ENCODE assay signal across 23 cellular contexts in genomic region chr19:55161571-55162322, GRCh38. TPM values are rescaled to one million over a fixed set of nuclear protein-coding genes. Genes with fewer than 3 reads are reported as not detected.
DNase-seq lines count a peak whose midpoint lies in the region; ATAC-seq, FAIRE-seq and TF ChIP-seq lines count a peak whose summit lies in the region.
"Had no signal": no experiment of that assay in that cellular context is flagged by ENCODE, and none has a peak within 500 bp of the region (broad histone marks: within the 10 kb centered on the region; RNA-seq: fewer than 3 reads in every experiment).

No MANE protein-coding gene starts in this region.

- peaks cover 32% of the 10 kb centered on the region for H3K27me3 ChIP-seq in GM23338 (ENCODE audit: insufficient read depth)
- no peaks in the 10 kb centered on the region for H3K27me3 ChIP-seq in K562 (ENCODE audit: control insufficient read depth in 2 of 2, insufficient read depth in 2 of 2, low read length in 2 of 2)
- H3K27me3 ChIP-seq in neuronal stem cell (ENCODE audit: control insufficient read depth in 3 of 3, insufficient read depth in 3 of 3, low read depth in 1 of 3, low read length in 3 of 3): peaks cover 7 to 29% (median 22%) of the 10 kb centered on the region in 3 experiments

- H3K4me1 ChIP-seq in GM23338 (ENCODE audit: insufficient read depth): peaks cover 30% of the 10 kb centered on the region
- H3K4me1 ChIP-seq in K562 (replicated peaks in 1 of 2; ENCODE audit: control insufficient read depth in 2 of 2, insufficient read depth in 2 of 2, low read length in 2 of 2): peaks cover 32 to 69% of the 10 kb centered on the region in 2 experiments
- H3K4me1 ChIP-seq in neuronal stem cell (ENCODE audit: control insufficient read depth in 2 of 2, insufficient read depth in 1 of 2, low read depth in 1 of 2, low read length in 2 of 2): peaks cover 6 to 7% of the 10 kb centered on the region in 2 donors

- H3K4me1 Mint-ChIP-seq in GM23338 (peaks cover 25% of the 10 kb centered on the region), mesothelial cell of epicardium (peaks cover 14% of the 10 kb centered on the region)
- peaks cover 8% of the 10 kb centered on the region for H3K4me1 Mint-ChIP-seq in activated T-cell treated with anti-CD3 and anti-CD28 coated beads, Interleukin-2, amount 50 U/mL, for 24 hours (ENCODE audit: low read depth)

- peak overlapping the region; percentile 99 for H2BK15ac ChIP-seq in neuronal stem cell (ENCODE audit: low read length)

- ATAC-seq in GM23338: peak; percentile 0
- ATAC-seq in K562: no peak
- ATAC-seq: HCT116, Right ventricle myocardium inferior had no signal

- peak overlapping the region; percentile 38 for H3K18ac ChIP-seq in neuronal stem cell (ENCODE audit: low read length)

- intact Hi-C loops in K562 (cut with micrococcal nuclease): no loop called here

- H4K91ac ChIP-seq in neuronal stem cell (ENCODE audit: low read depth, low read length, poor library complexity): no peak overlapping the region

- peak in 1 of 2 experiments; percentile 30; a peak in 2 of 4 replicates for TF ChIP-seq CTCF in GM23338 (conservative IDR thresholded peaks at IDR 0.05; ENCODE audit: low read depth in 2 of 2)
- no peak for TF ChIP-seq CTCF in K562 (IDR thresholded peaks at IDR 0.05 in 2 of 3, conservative IDR thresholded peaks at IDR 0.05 in 1 of 3; ENCODE audit: insufficient read depth in 2 of 3, low read depth in 1 of 3, low read length in 3 of 3)
- no peak for TF ChIP-seq CTCF in mesothelial cell of epicardium (IDR thresholded peaks at IDR 0.05; ENCODE audit: unreplicated experiment)

- H3K9me1 ChIP-seq in K562 (ENCODE audit: control insufficient read depth, insufficient read depth, low read length): no peaks in the 10 kb centered on the region

- no peaks in the 10 kb centered on the region for H3K79me2 ChIP-seq in GM23338 (replicated peaks; ENCODE audit: insufficient read depth)
- H3K79me2 ChIP-seq in K562 (ENCODE audit: control insufficient read depth, insufficient read depth, low read length): peaks cover 14% of the 10 kb centered on the region

- H3F3A ChIP-seq in GM23338 (replicated peaks; ENCODE audit: low read depth): no peaks in the 10 kb centered on the region

- FAIRE-seq in K562 (lab: Jason Lieb, UNC): no peak
- FAIRE-seq: A204.1, GM12891 had no signal

- no peak overlapping the region for H2BK5ac ChIP-seq in neuronal stem cell (ENCODE audit: low read length)

- H3K27ac ChIP-seq in GM23338 (ENCODE audit: low read depth): no peak overlapping the region
- no peak overlapping the region for H3K27ac ChIP-seq in K562 (ENCODE audit: extremely low read depth, low read depth, low read length)
- no peak overlapping the region for H3K27ac ChIP-seq in neuronal stem cell (replicated peaks; ENCODE audit: low read length)
- H3K27ac ChIP-seq: C4-2B, SJSA1 had no signal

- H3K9me2 ChIP-seq in GM23338 (ENCODE audit: insufficient read depth): no peaks in the 10 kb centered on the region

- H4K8ac ChIP-seq in neuronal stem cell (ENCODE audit: low read depth, low read length): no peak overlapping the region

- H3K14ac ChIP-seq in neuronal stem cell (ENCODE audit: low read length): no peak overlapping the region

- TF ChIP-seq POLR2A in K562 (conservative IDR thresholded peaks at IDR 0.05): no peak

- H2BK12ac ChIP-seq in neuronal stem cell (ENCODE audit: low read length): peak overlapping the region; percentile 53

- H3K36me3 ChIP-seq in GM23338 (ENCODE audit: insufficient read depth) (no peaks in the 10 kb centered on the region), K562 (ENCODE audit: control insufficient read depth, insufficient read depth, low read length) (0 out of 3 replicates have a peak, but pooled peaks cover 3% of the 10 kb centered on the region), neuronal stem cell (replicated peaks in 1 of 2; ENCODE audit: control insufficient read depth in 2 of 2, insufficient read depth in 2 of 2, low read length in 2 of 2) (no peaks in the 10 kb centered on the region)
- H3K36me3 ChIP-seq: SJSA1 had no signal

- no peaks in the 10 kb centered on the region for H3K9me3 Mint-ChIP-seq in GM23338
- H3K9me3 Mint-ChIP-seq in mesothelial cell of epicardium: no peaks in the 10 kb centered on the region
- H3K9me3 Mint-ChIP-seq in activated T-cell treated with anti-CD3 and anti-CD28 coated beads, Interleukin-2, amount 50 U/mL, for 24 hours: peaks cover 2% of the 10 kb centered on the region
- H3K9me3 Mint-ChIP-seq: T-helper 1 cell treated with Interleukin-12 subunit alpha and Interleukin-12 subunit beta and Interleukin-4 antibody, amounts not matched to agents 30 μg/mL and 1 μg/mL, for 36 hours had no signal

- H3K4me3 ChIP-seq in GM23338 (peak overlapping the region; percentile 56), K562 (no peak overlapping the region), neuronal stem cell (ENCODE audit: low read length in 2 of 2) (no peak overlapping the region)
- H3K4me3 ChIP-seq: SJSA1 had no signal

- BruUV-seq in K562 (replicated peaks; lab: Mats Ljungman, UMichigan): no TSS peak

- CTCF ChIA-PET in K562 (lab: Yijun Ruan, JAX; ENCODE audit: low intra/inter-chr PET ratio): interaction anchor here (1.9 kb wide), 1 partner anchor 20 kb away, joined by 20 read pairs; no protein-coding TSS in a partner anchor

- no peak for TF ChIP-seq RAD21 in K562 (CRISPR knock-in tag; conservative IDR thresholded peaks at IDR 0.05 in 1 of 2, IDR thresholded peaks at IDR 0.05 in 1 of 2)

- no peak overlapping the region for H3K4ac ChIP-seq in neuronal stem cell (ENCODE audit: low read length)

- no peak for TF ChIP-seq EP300 in K562 (IDR thresholded peaks at IDR 0.05; ENCODE audit: low read length)

- POLR2A ChIA-PET in K562 (lab: Yijun Ruan, JAX): interaction anchor here (2.9 kb wide), 1 partner anchor 15 kb away, joined by 13 read pairs; no protein-coding TSS in a partner anchor

- peak; percentile 18 to 34 for DNase-seq in NCI-H524 (lab: John Stamatoyannopoulos, UW)
- DNase-seq in NCI-H524 treated with DMSO at 0.1 percent for 48 hours (lab: John Stamatoyannopoulos, UW): no peak
- peak; percentile 70 for DNase-seq in GM23338 (ENCODE audit: low spot score)
- no peak for DNase-seq in K562 (ENCODE audit: extremely low read depth in 1 of 4, low spot score in 3 of 4)
- DNase-seq in neuronal stem cell (ENCODE audit: low spot score): no peak
- no peak for DNase-seq in mesothelial cell of epicardium (ENCODE audit: low spot score in 2 of 2, unreplicated experiment in 2 of 2)
- no peak for DNase-seq in DMS79 treated with DMSO at 0.1 percent for 48 hours (lab: John Stamatoyannopoulos, UW)
- DNase-seq in activated T-cell treated with anti-CD3 and anti-CD28 coated beads, Interleukin-2, amount 50 U/mL, for 24 hours: no peak
- DNase-seq: CD8-positive, alpha-beta memory T cell; DMS79; KBM-7; MM.1S; NCI-H1048; NCI-H1417 treated with DMSO at 0.1 percent for 48 hours; NCI-H1930; NCI-H774 had no signal

- H2AFZ ChIP-seq in GM23338 (0 out of 2 replicates have a peak overlapping the region, but pooled peaks have one; percentile 63), K562 (ENCODE audit: low read depth, low read length) (no peak overlapping the region), neuronal stem cell (ENCODE audit: low read length) (no peak overlapping the region)

- H3K27ac Mint-ChIP-seq in GM23338 (no peak overlapping the region), mesothelial cell of epicardium (no peak overlapping the region)
- no peak overlapping the region for H3K27ac Mint-ChIP-seq in activated T-cell treated with anti-CD3 and anti-CD28 coated beads, Interleukin-2, amount 50 U/mL, for 24 hours
- H3K27ac Mint-ChIP-seq: CD8-positive, alpha-beta memory T cell; T-helper 1 cell treated with Interleukin-12 subunit alpha and Interleukin-12 subunit beta and Interleukin-4 antibody, amounts not matched to agents 30 μg/mL and 1 μg/mL, for 36 hours had no signal

- H3K36me3 Mint-ChIP-seq in GM23338 (ENCODE audit: low read depth) (no peaks in the 10 kb centered on the region; the same call in 2 of the 3 replicates), mesothelial cell of epicardium (no peaks in the 10 kb centered on the region)
- no peaks in the 10 kb centered on the region for H3K36me3 Mint-ChIP-seq in activated T-cell treated with anti-CD3 and anti-CD28 coated beads, Interleukin-2, amount 50 U/mL, for 24 hours (ENCODE audit: low read depth)

- no peaks in the 10 kb centered on the region for H3K79me1 ChIP-seq in neuronal stem cell (ENCODE audit: low read depth, low read length)

- H3K9me3 ChIP-seq in K562 (replicated peaks; ENCODE audit: control insufficient read depth, insufficient read depth, low read depth, low read length): no peaks in the 10 kb centered on the region
- H3K9me3 ChIP-seq in neuronal stem cell (replicated peaks in 1 of 2; ENCODE audit: control insufficient read depth in 2 of 2, insufficient read depth in 1 of 2, low read depth in 1 of 2, low read length in 2 of 2): peaks cover 0 to 2% of the 10 kb centered on the region in 2 donors
- H3K9me3 ChIP-seq: SJSA1 had no signal

- H3K4me2 ChIP-seq in GM23338 (peak overlapping the region; percentile 86), K562 (ENCODE audit: insufficient read depth, low read length) (no peak overlapping the region), neuronal stem cell (ENCODE audit: insufficient read depth, low read length, poor library complexity, severe bottlenecking) (no peak overlapping the region)

- H3K27me3 Mint-ChIP-seq in GM23338 (ENCODE audit: insufficient read depth, low read depth, poor library complexity): peaks cover 48% of the 10 kb centered on the region
- H3K27me3 Mint-ChIP-seq in mesothelial cell of epicardium (ENCODE audit: low read depth): peaks cover 67% of the 10 kb centered on the region
- H3K27me3 Mint-ChIP-seq in activated T-cell treated with anti-CD3 and anti-CD28 coated beads, Interleukin-2, amount 50 U/mL, for 24 hours: peaks cover 75% of the 10 kb centered on the region

- H3K9ac ChIP-seq in K562 (ENCODE audit: insufficient read depth in 1 of 2, low read depth in 2 of 2, low read length in 2 of 2) (no peak overlapping the region), neuronal stem cell (ENCODE audit: low read depth, low read length, poor library complexity) (no peak overlapping the region)

- 97% methylated on average over 17 of the region's 61 CpGs for WGBS in K562 (ENCODE audit: insufficient coverage, low coverage, missing lambda C conversion rate)
- WGBS in neuronal stem cell (ENCODE audit: extremely low coverage in 2 of 2, insufficient read length in 2 of 2, insufficient replicate concordance in 1 of 2), 2 donors: no CpG with 5 or more reads among the region's 61 CpGs

- peak overlapping the region; percentile 94 for H2AK5ac ChIP-seq in neuronal stem cell (ENCODE audit: low read depth, low read length)

- no peaks in the 10 kb centered on the region for H4K20me1 ChIP-seq in GM23338 (replicated peaks; ENCODE audit: insufficient read depth)
- peaks cover 3% of the 10 kb centered on the region for H4K20me1 ChIP-seq in K562 (replicated peaks; ENCODE audit: control insufficient read depth, insufficient read depth, low read length)

- peak overlapping the region; percentile 81 for H2BK120ac ChIP-seq in neuronal stem cell (ENCODE audit: low read depth, low read length)

- no peak overlapping the region for H3K23ac ChIP-seq in neuronal stem cell (ENCODE audit: low read depth, low read length, poor library complexity)

- H3K4me3 Mint-ChIP-seq in GM23338 (no peak overlapping the region), mesothelial cell of epicardium (no peak overlapping the region)
- H3K4me3 Mint-ChIP-seq in activated T-cell treated with anti-CD3 and anti-CD28 coated beads, Interleukin-2, amount 50 U/mL, for 24 hours: no peak overlapping the region
- H3K4me3 Mint-ChIP-seq: T-helper 1 cell treated with Interleukin-12 subunit alpha and Interleukin-12 subunit beta and Interleukin-4 antibody, amounts not matched to agents 30 μg/mL and 1 μg/mL, for 36 hours had no signal

- in situ Hi-C loops in K562 (cut with MboI): loop anchor here (25.0 kb wide), 1 partner anchor 976 kb away; the partner anchor contains the start of gene ZNF444

RNA-seq across cellular contexts. Expression of gene TNNI3, which starts 4.2 kb away (rescaled TPM):
- total RNA-seq in GM23338 (2014; rRNA removed; shearing (Covaris generic)): 21.5 and 27.9 TPM in 2 replicates
- polyA plus RNA-seq in GM23338 (2016; fragmentation: Nextera tagmentation; extraction: Ambion mirVana) (150 and 153 TPM in 2 replicates), K562 (2011; rRNA removed) (28.1 and 33.8 TPM in 2 replicates), K562 (2014; fragmentation: Illumina TruSeq; extraction: Trizol) (42.0 and 55.7 TPM in 2 replicates), K562 (2014; fragmentation: Nextera tagmentation; extraction: Ambion mirVana) (10 to 100 TPM in 1 of 2 experiments, 1 to 10 TPM in 1; 4.7 to 17.2 TPM), K562 (2014; rRNA removed) (143 and 158 TPM in 2 replicates)
- total RNA-seq in K562 (2011; cell fraction: chromatin; rRNA removed; ENCODE audit: low replicate concordance): 25.9 and 44.0 TPM in 2 replicates
- total RNA-seq in K562 (2011; cell fraction: nucleolus; rRNA removed): 23.2 and 24.3 TPM in 2 replicates
- 27.0 and 36.9 TPM in 2 replicates for total RNA-seq in K562 (2011; cell fraction: nucleoplasm; rRNA removed)
- total RNA-seq in K562 (2014; rRNA removed) (107 and 125 TPM in 2 replicates), K562 (2014; rRNA removed; fragmentation: Illumina TruSeq; extraction: Trizol) (22.0 and 26.5 TPM in 2 replicates), K562 (2015; rRNA removed; fragmentation: Illumina TruSeq; extraction: Trizol) (74.2 and 76.5 TPM in 2 replicates), K562 (2021) (53.7 and 63.3 TPM in 2 replicates), mesothelial cell of epicardium (6.3 to 9.1 TPM (median 8.9 TPM) in 3 replicates)
- polyA plus RNA-seq in K562 (2011; cell fraction: cytosol; rRNA removed): 41.8 and 52.3 TPM in 2 replicates
- 61.1 and 64.7 TPM in 2 replicates for polyA plus RNA-seq in K562 (2011; cell fraction: nucleus; rRNA removed)
- polyA plus RNA-seq in K562 (2012): 58.4 and 68.8 TPM in 2 replicates
- 6.4 and 7.0 TPM in 2 replicates for polyA minus RNA-seq in K562 (2011; rRNA and poly(A)+ RNA removed)
- polyA minus RNA-seq in K562 (2011; cell fraction: cytosol; rRNA and poly(A)+ RNA removed): 7.1 and 13.3 TPM in 2 replicates
- polyA minus RNA-seq in K562 (2011; cell fraction: nucleus; rRNA and poly(A)+ RNA removed): 10.6 and 16.3 TPM in 2 replicates
- 38.0 TPM for polyA plus RNA-seq in neuronal stem cell (2013, experiment 1 of 2)
- polyA plus RNA-seq in neuronal stem cell (2013, experiment 2 of 2): 36.6 TPM
- total RNA-seq: CD8-positive, alpha-beta memory T cell; SJSA1 had no signal
- polyA plus RNA-seq: CD8-positive, alpha-beta memory T cell had no signal

RNA-seq across cellular contexts. Expression of gene DNAAF3, which starts 4.7 kb away (rescaled TPM):
- 5.6 and 8.5 TPM in 2 replicates for total RNA-seq in GM23338 (2014; rRNA removed; shearing (Covaris generic))
- polyA plus RNA-seq in GM23338 (2016; fragmentation: Nextera tagmentation; extraction: Ambion mirVana) (8.8 and 9.0 TPM in 2 replicates), K562 (2011; rRNA removed) (29.3 and 46.8 TPM in 2 replicates), K562 (2014; fragmentation: Illumina TruSeq; extraction: Trizol) (61.5 and 67.6 TPM in 2 replicates), K562 (2014; fragmentation: Nextera tagmentation; extraction: Ambion mirVana) (10 to 100 TPM; 29.7 to 54.4 TPM), K562 (2014; rRNA removed) (50.2 and 65.0 TPM in 2 replicates)
- 9.1 and 32.2 TPM in 2 replicates for total RNA-seq in K562 (2011; cell fraction: chromatin; rRNA removed; ENCODE audit: low replicate concordance)
- total RNA-seq in K562 (2011; cell fraction: nucleolus; rRNA removed): 17.6 and 19.3 TPM in 2 replicates
- 17.8 and 22.7 TPM in 2 replicates for total RNA-seq in K562 (2011; cell fraction: nucleoplasm; rRNA removed)
- total RNA-seq in K562 (2014; rRNA removed) (49.8 and 66.8 TPM in 2 replicates), K562 (2014; rRNA removed; fragmentation: Illumina TruSeq; extraction: Trizol) (19.7 and 21.6 TPM in 2 replicates), K562 (2015; rRNA removed; fragmentation: Illumina TruSeq; extraction: Trizol) (27.6 and 28.5 TPM in 2 replicates), K562 (2021) (43.0 and 44.3 TPM in 2 replicates), mesothelial cell of epicardium (2.9 to 4.4 TPM (median 3.3 TPM) in 3 replicates)
- polyA plus RNA-seq in K562 (2011; cell fraction: cytosol; rRNA removed): 84.8 and 128 TPM in 2 replicates
- polyA plus RNA-seq in K562 (2011; cell fraction: nucleus; rRNA removed): 48.2 and 66.5 TPM in 2 replicates
- polyA plus RNA-seq in K562 (2012): 41.3 and 45.3 TPM in 2 replicates
- 7.2 and 9.1 TPM in 2 replicates for polyA minus RNA-seq in K562 (2011; rRNA and poly(A)+ RNA removed)
- polyA minus RNA-seq in K562 (2011; cell fraction: cytosol; rRNA and poly(A)+ RNA removed): 18.7 and 19.0 TPM in 2 replicates
- 7.1 and 10.8 TPM in 2 replicates for polyA minus RNA-seq in K562 (2011; cell fraction: nucleus; rRNA and poly(A)+ RNA removed)
- 6.3 TPM for polyA plus RNA-seq in neuronal stem cell (2013, experiment 1 of 2)
- polyA plus RNA-seq in neuronal stem cell (2013, experiment 2 of 2): 6.0 TPM
- polyA plus RNA-seq: CD8-positive, alpha-beta memory T cell had no signal

RNA-seq across cellular contexts. Expression of gene TNNT1, which starts 12.7 kb away (rescaled TPM):
- total RNA-seq in GM23338 (2014; rRNA removed; shearing (Covaris generic)): 51.4 and 59.3 TPM in 2 replicates
- polyA plus RNA-seq in GM23338 (2016; fragmentation: Nextera tagmentation; extraction: Ambion mirVana): 139 and 150 TPM in 2 replicates
- total RNA-seq in K562 (2011; cell fraction: chromatin; rRNA removed; ENCODE audit: low replicate concordance): 33.1 and 49.0 TPM in 2 replicates
- total RNA-seq in K562 (2011; cell fraction: nucleolus; rRNA removed): 39.5 and 44.5 TPM in 2 replicates
- total RNA-seq in K562 (2011; cell fraction: nucleoplasm; rRNA removed): 49.1 and 49.5 TPM in 2 replicates
- total RNA-seq in K562 (2014; rRNA removed): 366 and 390 TPM in 2 replicates
- total RNA-seq in K562 (2014; rRNA removed; fragmentation: Illumina TruSeq; extraction: Trizol): 114 and 159 TPM in 2 replicates
- 244 and 252 TPM in 2 replicates for total RNA-seq in K562 (2015; rRNA removed; fragmentation: Illumina TruSeq; extraction: Trizol)
- total RNA-seq in K562 (2021): 207 and 227 TPM in 2 replicates
- polyA plus RNA-seq in K562 (2011; rRNA removed): 177 and 189 TPM in 2 replicates
- polyA plus RNA-seq in K562 (2011; cell fraction: cytosol; rRNA removed): 173 and 189 TPM in 2 replicates
- 99.4 and 117 TPM in 2 replicates for polyA plus RNA-seq in K562 (2011; cell fraction: nucleus; rRNA removed)
- polyA plus RNA-seq in K562 (2012): 276 and 308 TPM in 2 replicates
- polyA plus RNA-seq in K562 (2014; fragmentation: Illumina TruSeq; extraction: Trizol): 224 and 227 TPM in 2 replicates
- 10 to 100 TPM; 31.8 to 43.6 TPM for polyA plus RNA-seq in K562 (2014; fragmentation: Nextera tagmentation; extraction: Ambion mirVana)
- polyA plus RNA-seq in K562 (2014; rRNA removed): 324 and 325 TPM in 2 replicates
- polyA minus RNA-seq in K562 (2011; rRNA and poly(A)+ RNA removed): 86.4 and 93.6 TPM in 2 replicates
- polyA minus RNA-seq in K562 (2011; cell fraction: cytosol; rRNA and poly(A)+ RNA removed): 45.8 and 53.1 TPM in 2 replicates
- polyA minus RNA-seq in K562 (2011; cell fraction: nucleus; rRNA and poly(A)+ RNA removed): 24.5 and 35.7 TPM in 2 replicates
- 81.1 TPM for polyA plus RNA-seq in neuronal stem cell (2013, experiment 1 of 2)
- 76.8 TPM for polyA plus RNA-seq in neuronal stem cell (2013, experiment 2 of 2)
- 47.5 to 57.5 TPM (median 48.9 TPM) in 3 replicates for total RNA-seq in mesothelial cell of epicardium
- total RNA-seq: CD8-positive, alpha-beta memory T cell had no signal
- polyA plus RNA-seq: CD8-positive, alpha-beta memory T cell had no signal

RNA-seq across cellular contexts. Expression of gene SYT5, which starts 18.3 kb away (rescaled TPM):
- total RNA-seq in GM23338 (2014; rRNA removed; shearing (Covaris generic)): 0.54 and 2.1 TPM in 2 replicates
- polyA plus RNA-seq in GM23338 (2016; fragmentation: Nextera tagmentation; extraction: Ambion mirVana): 4.0 and 4.7 TPM in 2 replicates
- 8.2 and 12.8 TPM in 2 replicates for total RNA-seq in K562 (2011; cell fraction: chromatin; rRNA removed; ENCODE audit: low replicate concordance)
- 5.1 and 5.5 TPM in 2 replicates for total RNA-seq in K562 (2011; cell fraction: nucleolus; rRNA removed)
- total RNA-seq in K562 (2011; cell fraction: nucleoplasm; rRNA removed): 8.5 and 9.7 TPM in 2 replicates
- total RNA-seq in K562 (2014; rRNA removed): 9.9 and 15.7 TPM in 2 replicates
- total RNA-seq in K562 (2014; rRNA removed; fragmentation: Illumina TruSeq; extraction: Trizol): 8.8 and 9.8 TPM in 2 replicates
- total RNA-seq in K562 (2015; rRNA removed; fragmentation: Illumina TruSeq; extraction: Trizol): 6.6 and 7.2 TPM in 2 replicates
- 19.9 and 20.9 TPM in 2 replicates for total RNA-seq in K562 (2021)
- 3.9 and 5.0 TPM in 2 replicates for polyA plus RNA-seq in K562 (2011; rRNA removed)
- polyA plus RNA-seq in K562 (2011; cell fraction: cytosol; rRNA removed): 4.3 and 6.8 TPM in 2 replicates
- polyA plus RNA-seq in K562 (2011; cell fraction: nucleus; rRNA removed): 5.3 and 5.7 TPM in 2 replicates
- 15.2 and 38.7 TPM in 2 replicates for polyA plus RNA-seq in K562 (2012)
- polyA plus RNA-seq in K562 (2014; fragmentation: Illumina TruSeq; extraction: Trizol): 18.0 and 19.4 TPM in 2 replicates
- 1 to 10 TPM; 1.3 to 2.1 TPM for polyA plus RNA-seq in K562 (2014; fragmentation: Nextera tagmentation; extraction: Ambion mirVana)
- 14.2 and 15.2 TPM in 2 replicates for polyA plus RNA-seq in K562 (2014; rRNA removed)
- polyA minus RNA-seq in K562 (2011; rRNA and poly(A)+ RNA removed): 2.4 and 5.1 TPM in 2 replicates
- 8.4 and 13.2 TPM in 2 replicates for polyA minus RNA-seq in K562 (2011; cell fraction: cytosol; rRNA and poly(A)+ RNA removed)
- 3.1 and 3.4 TPM in 2 replicates for polyA minus RNA-seq in K562 (2011; cell fraction: nucleus; rRNA and poly(A)+ RNA removed)
- 0.14 TPM for polyA plus RNA-seq in neuronal stem cell (2013, experiment 1 of 2)
- polyA plus RNA-seq in neuronal stem cell (2013, experiment 2 of 2): 0.26 TPM
- 0.32 to 0.67 TPM (median 0.47 TPM) in 3 replicates for total RNA-seq in mesothelial cell of epicardium
- total RNA-seq: CD8-positive, alpha-beta memory T cell; Right ventricle myocardium inferior; SJSA1 had no signal

RNA-seq across cellular contexts. Expression of gene PPP1R12C, which starts 44.3 kb away (rescaled TPM):
- total RNA-seq in GM23338 (2014; rRNA removed; shearing (Covaris generic)): 57.4 and 83.9 TPM in 2 replicates
- polyA plus RNA-seq in GM23338 (2016; fragmentation: Nextera tagmentation; extraction: Ambion mirVana) (33.2 and 33.3 TPM in 2 replicates), K562 (2011; rRNA removed) (31.6 and 39.7 TPM in 2 replicates), K562 (2014; fragmentation: Illumina TruSeq; extraction: Trizol) (33.7 and 54.3 TPM in 2 replicates), K562 (2014; fragmentation: Nextera tagmentation; extraction: Ambion mirVana) (1 to 10 TPM; 1.8 to 2.7 TPM), K562 (2014; rRNA removed) (125 and 136 TPM in 2 replicates)
- 103 and 282 TPM in 2 replicates for total RNA-seq in K562 (2011; cell fraction: chromatin; rRNA removed; ENCODE audit: low replicate concordance)
- 185 and 189 TPM in 2 replicates for total RNA-seq in K562 (2011; cell fraction: nucleolus; rRNA removed)
- total RNA-seq in K562 (2011; cell fraction: nucleoplasm; rRNA removed): 126 and 131 TPM in 2 replicates
- total RNA-seq in K562 (2014; rRNA removed) (93.5 and 119 TPM in 2 replicates), K562 (2014; rRNA removed; fragmentation: Illumina TruSeq; extraction: Trizol) (16.3 and 21.9 TPM in 2 replicates), K562 (2015; rRNA removed; fragmentation: Illumina TruSeq; extraction: Trizol) (54.1 and 54.3 TPM in 2 replicates), K562 (2021) (89.7 and 110 TPM in 2 replicates), mesothelial cell of epicardium (100 to 111 TPM (median 109 TPM) in 3 replicates)
- polyA plus RNA-seq in K562 (2011; cell fraction: cytosol; rRNA removed): 21.4 and 48.7 TPM in 2 replicates
- 238 and 450 TPM in 2 replicates for polyA plus RNA-seq in K562 (2011; cell fraction: nucleus; rRNA removed)
- polyA plus RNA-seq in K562 (2012): 76.7 and 102 TPM in 2 replicates
- 5.9 and 7.7 TPM in 2 replicates for polyA minus RNA-seq in K562 (2011; rRNA and poly(A)+ RNA removed)
- 15.9 and 20.8 TPM in 2 replicates for polyA minus RNA-seq in K562 (2011; cell fraction: cytosol; rRNA and poly(A)+ RNA removed)
- 53.1 and 57.2 TPM in 2 replicates for polyA minus RNA-seq in K562 (2011; cell fraction: nucleus; rRNA and poly(A)+ RNA removed)
- polyA plus RNA-seq in neuronal stem cell (2013, experiment 1 of 2): 45.4 TPM
- polyA plus RNA-seq in neuronal stem cell (2013, experiment 2 of 2): 45.1 TPM

Comparison
In these comparisons a context has a peak if more than half of its experiments do, and no peak if none do; other contexts are left out.
1. DNase-seq: peak in NCI-H524 (2 of 2) and GM23338 (single experiment); none in NCI-H524 treated with DMSO at 0.1 percent for 48 hours (single experiment), K562 (0 of 4), neuronal stem cell (single experiment), mesothelial cell of epicardium (0 of 2), DMS79 treated with DMSO at 0.1 percent for 48 hours (single experiment) and activated T-cell treated with anti-CD3 and anti-CD28 coated beads, Interleukin-2, amount 50 U/mL, for 24 hours (single experiment).